Comparison of ENCODE assay signal across 18 cellular contexts in the genomic region with DNA sequence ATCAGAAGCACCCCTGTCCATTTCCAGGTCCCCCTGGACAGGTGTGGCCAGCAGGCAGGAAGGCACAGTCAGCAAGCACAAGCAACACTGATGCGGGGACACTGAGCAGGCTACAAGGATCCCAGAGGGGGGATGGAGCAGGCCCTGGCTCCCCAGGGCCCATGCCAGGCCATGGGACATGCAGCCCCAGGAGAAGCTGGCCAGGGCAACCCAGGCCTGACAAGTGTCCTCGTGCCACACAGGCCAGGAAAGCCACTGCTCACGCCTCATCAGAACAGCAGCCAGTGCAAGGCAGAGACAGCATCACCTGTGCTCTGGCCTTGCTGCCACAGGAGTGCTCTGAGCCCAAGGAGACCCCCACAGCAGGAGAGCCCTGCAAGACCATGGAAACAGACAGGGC.
"Had no signal": no experiment of that assay in that cellular context is flagged by ENCODE, and none has a peak within 500 bp of the region (broad histone marks: within the 10 kb centered on the region; RNA-seq: fewer than 3 reads in every experiment).

No MANE protein-coding gene starts in this region.

- H3K79me2 ChIP-seq: parathyroid adenoma had no signal

- ATAC-seq: left colon had no signal

- H3K36me3 ChIP-seq: cardiac muscle cell, neural progenitor cell, thyroid gland, uterus had no signal

- H3K27me3 ChIP-seq: cardiac muscle cell, neural progenitor cell, thyroid gland, uterus had no signal

- H3K4me3 ChIP-seq: cardiac muscle cell, neural progenitor cell, thyroid gland, uterus had no signal

- H2AFZ ChIP-seq: neural progenitor cell, parathyroid adenoma had no signal

- H3K4me1 ChIP-seq: neural progenitor cell, parathyroid adenoma, thyroid gland, uterus had no signal

- H3K9me3 ChIP-seq: thyroid gland had no signal

- H3K27ac ChIP-seq: cardiac muscle cell, neural progenitor cell, parathyroid adenoma, thyroid gland, uterus had no signal

- H3K4me2 ChIP-seq: neural progenitor cell had no signal

- DNase-seq: activated CD4-positive, alpha-beta memory T cell treated with anti-CD3 and anti-CD28 coated beads, Interleukin-2, amount 10 ng/mL, durations not matched to agents 7 days and 5 days; activated CD4-positive, alpha-beta T cell treated with anti-CD3 and anti-CD28 coated beads for 48 hours; activated effector memory CD4-positive, alpha-beta T cell treated with Interleukin-2 at 50 U/mL for 16 hours; activated naive CD8-positive, alpha-beta T cell treated with anti-CD3 and anti-CD28 coated beads, Interleukin-2, amount 10 ng/mL, durations not matched to agents 7 days and 5 days; amygdala; immature natural killer cell; stimulated activated CD4-positive, alpha-beta T cell treated with anti-CD3 and anti-CD28 coated beads, Interleukin-12 subunit alpha, Interleukin-12 subunit beta, amount 100 ng/mL, for 4 hours; stimulated activated CD4-positive, alpha-beta T cell treated with anti-CD3 and anti-CD28 coated beads, Interleukin-1b, Interleukin-23, amount 100 ng/mL, for 48 hours; stimulated activated CD8-positive, alpha-beta memory T cell treated with anti-CD3 and anti-CD28 coated beads, Interleukin-4, amount 100 ng/mL, for 48 hours; stimulated activated naive CD4-positive, alpha-beta T cell treated with Interleukin-2 at 50 U/mL for 16 hours; SW 1271; T-helper 2 cell; thyroid gland had no signal
